Comparison of ENCODE assay signal across 8 cellular contexts in genomic region chr7:22858640-22859561, GRCh38. TPM values are rescaled to one million over a fixed set of nuclear protein-coding genes. Genes with fewer than 3 reads are reported as not detected.
DNase-seq lines count a peak whose midpoint lies in the region; ATAC-seq, FAIRE-seq and TF ChIP-seq lines count a peak whose summit lies in the region.

No MANE protein-coding gene starts in this region.

- peaks cover 10% of the 10 kb centered on the region for H3K36me3 Mint-ChIP-seq in astrocyte (ENCODE audit: low read depth, unreplicated experiment)

- H3K4me1 Mint-ChIP-seq in astrocyte (ENCODE audit: low read depth, unreplicated experiment) = peaks cover 37% of the 10 kb centered on the region

- H4K20me1 ChIP-seq in BLaER1 treated with 17β-estradiol and CSF1 and Interleukin-3, amounts not matched to agents 10 nM and 100 nM = peaks cover 0 to 13% (median 0%) of the 10 kb centered on the region in 11 experiments; a peak in 4 of 22 replicates
- no peaks in the 10 kb centered on the region for H4K20me1 ChIP-seq in astrocyte (ENCODE audit: insufficient read depth, low read length)

- ATAC-seq in mucosa of descending colon = peak; percentile 12
- ATAC-seq in HG03095 (IDR thresholded peaks at IDR 0.05; ENCODE audit: unreplicated experiment) = no peak

- H3K4me3 ChIP-seq in BLaER1 treated with 17β-estradiol and CSF1 and Interleukin-3, amounts not matched to agents 10 nM and 100 nM = no peak overlapping the region
- H3K4me3 ChIP-seq in HUES6 (ENCODE audit: low read depth, low read length) (no peak overlapping the region), astrocyte (ENCODE audit: insufficient read depth, low read depth, low read length) (peak overlapping the region; percentile 8), mucosa of descending colon (no peak overlapping the region)

- intact Hi-C loops in mucosa of descending colon (cut with DNase I, micrococcal nuclease) = no loop called here

- H3K9me3 ChIP-seq in BLaER1 treated with 17β-estradiol and CSF1 and Interleukin-3, amounts not matched to agents 10 nM and 100 nM (replicated peaks in 1 of 11) = peaks cover 5 to 12% (median 9%) of the 10 kb centered on the region in 11 experiments; a peak in 13 of 22 replicates
- H3K9me3 ChIP-seq in HUES6 (ENCODE audit: control insufficient read depth, insufficient read depth, low read depth, low read length) (no peaks in the 10 kb centered on the region), astrocyte (ENCODE audit: insufficient read depth, low read depth, low read length) (no peaks in the 10 kb centered on the region), mucosa of descending colon (no peaks in the 10 kb centered on the region)

- peaks cover 46 to 81% (median 75%) of the 10 kb centered on the region in 11 experiments for H3K36me3 ChIP-seq in BLaER1 treated with 17β-estradiol and CSF1 and Interleukin-3, amounts not matched to agents 10 nM and 100 nM
- H3K36me3 ChIP-seq in HUES6 (ENCODE audit: control insufficient read depth, insufficient read depth, low read length) = peaks cover 64% of the 10 kb centered on the region
- H3K36me3 ChIP-seq in astrocyte (ENCODE audit: insufficient read depth, low read length) = peaks cover 11% of the 10 kb centered on the region
- H3K36me3 ChIP-seq in mucosa of descending colon (ENCODE audit: low read depth) = no peaks in the 10 kb centered on the region

- peak overlapping the region in 10 of 11 experiments; percentile 7 to 97 (median 18); a peak in 15 of 22 replicates for H3K4me2 ChIP-seq in BLaER1 treated with 17β-estradiol and CSF1 and Interleukin-3, amounts not matched to agents 10 nM and 100 nM
- peak overlapping the region; percentile 62 for H3K4me2 ChIP-seq in astrocyte (ENCODE audit: low read length)

- no peak overlapping the region for H2AFZ ChIP-seq in astrocyte (ENCODE audit: low read depth, low read length)

- H3K27ac ChIP-seq in BLaER1 treated with 17β-estradiol and CSF1 and Interleukin-3, amounts not matched to agents 10 nM and 100 nM = peak overlapping the region in 8 of 11 experiments; percentile 7 to 53 (median 38); a peak in 14 of 22 replicates
- H3K27ac ChIP-seq in HUES6 (ENCODE audit: low read depth, low read length) = peak overlapping the region; percentile 55
- H3K27ac ChIP-seq in astrocyte (ENCODE audit: low read depth, low read length) = peak overlapping the region; percentile 89

- TF ChIP-seq CTCF in astrocyte (IDR thresholded peaks at IDR 0.05; ENCODE audit: insufficient read depth, low read depth, low read length) (no peak), mucosa of descending colon (IDR thresholded peaks at IDR 0.05) (no peak)

- FAIRE-seq in astrocyte (lab: Jason Lieb, UNC) = peak; percentile 98

- peaks cover 9% of the 10 kb centered on the region for H3K79me2 ChIP-seq in astrocyte (ENCODE audit: insufficient read depth, low read length)

- no peaks in the 10 kb centered on the region for H3K27me3 Mint-ChIP-seq in astrocyte (ENCODE audit: low read depth, unreplicated experiment)

- H3K9me3 Mint-ChIP-seq in astrocyte (ENCODE audit: unreplicated experiment) = peaks cover 1% of the 10 kb centered on the region

- H3K4me3 Mint-ChIP-seq in astrocyte (ENCODE audit: unreplicated experiment) = peak overlapping the region; percentile 24

- H3K4me1 ChIP-seq in BLaER1 treated with 17β-estradiol and CSF1 and Interleukin-3, amounts not matched to agents 10 nM and 100 nM = peaks cover 18 to 52% (median 42%) of the 10 kb centered on the region in 10 experiments
- H3K4me1 ChIP-seq in HUES6 (ENCODE audit: control insufficient read depth, insufficient read depth, low read length) (peaks cover 30% of the 10 kb centered on the region), astrocyte (ENCODE audit: insufficient read depth, low read length) (peaks cover 46% of the 10 kb centered on the region), mucosa of descending colon (ENCODE audit: low read depth) (peaks cover 5% of the 10 kb centered on the region)

- H3K27me3 ChIP-seq in BLaER1 treated with 17β-estradiol and CSF1 and Interleukin-3, amounts not matched to agents 10 nM and 100 nM = no peaks in the 10 kb centered on the region
- no peaks in the 10 kb centered on the region for H3K27me3 ChIP-seq in HUES6 (ENCODE audit: control insufficient read depth, insufficient read depth, low read length)
- H3K27me3 ChIP-seq in astrocyte (ENCODE audit: insufficient read depth, low read length) = no peaks in the 10 kb centered on the region

- DNase-seq in astrocyte (ENCODE audit: low read depth) = peak; percentile 100
- DNase-seq in mucosa of descending colon = no peak
- no peak for DNase-seq in NCI-H510A (lab: John Stamatoyannopoulos, UW)
- DNase-seq in D341Med (ENCODE audit: low spot score) = no peak
- DNase-seq in stimulated activated naive CD4-positive, alpha-beta T cell (lab: John Stamatoyannopoulos, UW) = no peak

- H3K9ac ChIP-seq in BLaER1 treated with 17β-estradiol and CSF1 and Interleukin-3, amounts not matched to agents 10 nM and 100 nM = no peak overlapping the region; a peak in 2 of 22 replicates
- H3K9ac ChIP-seq in HUES6 (ENCODE audit: low read length) (peak overlapping the region; percentile 44), astrocyte (ENCODE audit: low read length) (peak overlapping the region; percentile 67)

- peak overlapping the region; percentile 92 for H3K27ac Mint-ChIP-seq in astrocyte (ENCODE audit: unreplicated experiment)

RNA-seq across cellular contexts. Expression of gene TOMM7, which starts 36.3 kb away (rescaled TPM):
- total RNA-seq in astrocyte (217 and 229 TPM in 2 replicates), mucosa of descending colon (100 to 1,000 TPM; 225 to 404 (median 287) TPM)

Comparison
In these comparisons a context has a peak if more than half of its experiments do, and no peak if none do; other contexts are left out.
1. H3K27ac ChIP-seq: peak in every context shown above with its lines; median percentile 89 in astrocyte; 55 in HUES6; 38 in BLaER1 treated with 17β-estradiol and CSF1 and Interleukin-3, amounts not matched to agents 10 nM and 100 nM.
2. H3K9ac ChIP-seq: peak in HUES6 (single experiment) and astrocyte (single experiment); none in BLaER1 treated with 17β-estradiol and CSF1 and Interleukin-3, amounts not matched to agents 10 nM and 100 nM (0 of 11).